Comparison of ENCODE assay signal across 8 cellular contexts in genomic region chr5:151757233-151758140, GRCh38. TPM values are rescaled to one million over a fixed set of nuclear protein-coding genes. Genes with fewer than 3 reads are reported as not detected.
DNase-seq lines count a peak whose midpoint lies in the region; ATAC-seq and TF ChIP-seq lines count a peak whose summit lies in the region.

No MANE protein-coding gene starts in this region.

- no peak for TF ChIP-seq POLR2A in esophagus squamous epithelium (IDR thresholded peaks at IDR 0.05)

- no peak for TF ChIP-seq CTCF in activated CD8-positive, alpha-beta T cell treated with anti-CD3 and anti-CD28 coated beads for 36 hours (IDR thresholded peaks at IDR 0.05)
- TF ChIP-seq CTCF in esophagus squamous epithelium (IDR thresholded peaks at IDR 0.05), result no peak
- TF ChIP-seq CTCF in osteoblast (IDR thresholded peaks at IDR 0.05; ENCODE audit: extremely low read depth, low read depth, low read length), result no peak

- H3K27ac ChIP-seq in esophagus squamous epithelium, result peak overlapping the region; percentile 80 to 91 (median 88)
- H3K27ac ChIP-seq in osteoblast (ENCODE audit: low read depth, low read length), result peak overlapping the region; percentile 78

- H3K27ac Mint-ChIP-seq in activated CD8-positive, alpha-beta T cell treated with anti-CD3 and anti-CD28 coated beads for 36 hours, result peak overlapping the region; percentile 84

- peaks cover 15% of the 10 kb centered on the region for H3K36me3 Mint-ChIP-seq in activated CD8-positive, alpha-beta T cell treated with anti-CD3 and anti-CD28 coated beads for 36 hours (ENCODE audit: low read depth)

- peaks cover 0 to 12% (median 0%) of the 10 kb centered on the region in 3 donors for H3K36me3 ChIP-seq in esophagus squamous epithelium
- peaks cover 8% of the 10 kb centered on the region for H3K36me3 ChIP-seq in osteoblast (ENCODE audit: insufficient read depth, low read length)

- H3K4me1 Mint-ChIP-seq in activated CD8-positive, alpha-beta T cell treated with anti-CD3 and anti-CD28 coated beads for 36 hours (ENCODE audit: low read depth), result peaks cover 42% of the 10 kb centered on the region

- no peaks in the 10 kb centered on the region for H3K9me3 Mint-ChIP-seq in activated CD8-positive, alpha-beta T cell treated with anti-CD3 and anti-CD28 coated beads for 36 hours

- WGBS in esophagus squamous epithelium, 2 donors, result 14 to 21% methylated on average over 5 to 9 of the region's 9 CpGs

- POLR2A ChIA-PET in activated CD8-positive, alpha-beta T cell treated with anti-CD3 and anti-CD28 coated beads for 36 hours (lab: Charles Lee), result interaction anchor here (0.8 to 7.5 kb wide), 5 partner anchors 8 to 55 kb away, joined by 3 to 82 read pairs (median 5); partner anchors contain the start of gene G3BP1

- peaks cover 46% of the 10 kb centered on the region for H3K79me2 ChIP-seq in osteoblast (ENCODE audit: insufficient read depth, low read length)

- CTCF ChIA-PET in activated CD8-positive, alpha-beta T cell treated with anti-CD3 and anti-CD28 coated beads for 36 hours (lab: Charles Lee), result interaction anchor here (1.2 to 8.5 kb wide), 6 partner anchors 11 to 105 kb away, joined by 3 to 53 read pairs (median 6); partner anchors contain the start of gene G3BP1

- H3K4me2 ChIP-seq in osteoblast (ENCODE audit: insufficient read depth, low read length), result peak overlapping the region; percentile 91

- H3K27me3 ChIP-seq in esophagus squamous epithelium, result no peaks in the 10 kb centered on the region
- H3K27me3 ChIP-seq in osteoblast (ENCODE audit: insufficient read depth, low read length), result no peaks in the 10 kb centered on the region

- H2AFZ ChIP-seq in osteoblast (ENCODE audit: low read length), result peak overlapping the region; percentile 82

- H3K9me3 ChIP-seq in esophagus squamous epithelium, result no peaks in the 10 kb centered on the region
- no peaks in the 10 kb centered on the region for H3K9me3 ChIP-seq in osteoblast (ENCODE audit: low read depth, low read length)

- H4K20me1 ChIP-seq in osteoblast (ENCODE audit: insufficient read depth, low read length), result peaks cover 5% of the 10 kb centered on the region

- peak; percentile 24 for DNase-seq in NCI-H146 (lab: John Stamatoyannopoulos, UW)
- no peak for DNase-seq in NCI-H146 treated with DMSO at 0.1 percent for 48 hours (lab: John Stamatoyannopoulos, UW; ENCODE audit: unreplicated experiment)
- peak; percentile 42 for DNase-seq in activated CD8-positive, alpha-beta T cell treated with anti-CD3 and anti-CD28 coated beads for 36 hours
- DNase-seq in esophagus squamous epithelium (lab: John Stamatoyannopoulos, UW), result no peak
- DNase-seq in osteoblast (ENCODE audit: insufficient read length, low spot score, missing footprints), result peak; percentile 79
- DNase-seq in dedifferentiated amniotic fluid mesenchymal stem cell (ENCODE audit: extremely low spot score), result no peak
- no peak for DNase-seq in retina

- H3K27me3 Mint-ChIP-seq in activated CD8-positive, alpha-beta T cell treated with anti-CD3 and anti-CD28 coated beads for 36 hours, result no peaks in the 10 kb centered on the region

- ATAC-seq in HG03439 (IDR thresholded peaks at IDR 0.05; ENCODE audit: unreplicated experiment), result peak; percentile 5
- peak; percentile 15 for ATAC-seq in activated CD8-positive, alpha-beta T cell treated with anti-CD3 and anti-CD28 coated beads for 36 hours

- peaks cover 10 to 34% (median 16%) of the 10 kb centered on the region in 3 donors for H3K4me1 ChIP-seq in esophagus squamous epithelium
- peaks cover 12% of the 10 kb centered on the region for H3K4me1 ChIP-seq in osteoblast (ENCODE audit: insufficient read depth, low read length)

- intact Hi-C loops in activated CD8-positive, alpha-beta T cell treated with anti-CD3 and anti-CD28 coated beads for 36 hours (cut with micrococcal nuclease), result no loop called here
- intact Hi-C loops in esophagus squamous epithelium (cut with DNase I), result no loop called here

- H3K4me3 ChIP-seq in esophagus squamous epithelium (peak overlapping the region; percentile 66 to 83 (median 77)), osteoblast (ENCODE audit: insufficient read depth, low read length) (peak overlapping the region; percentile 93)

- H3K4me3 Mint-ChIP-seq in activated CD8-positive, alpha-beta T cell treated with anti-CD3 and anti-CD28 coated beads for 36 hours, result peak overlapping the region; percentile 79

RNA-seq across cellular contexts. Expression of gene ATOX1, which starts 0.9 kb away (rescaled TPM):
- 10 to 100 TPM; 69.6 to 73.3 TPM for total RNA-seq in activated CD8-positive, alpha-beta T cell treated with anti-CD3 and anti-CD28 coated beads for 36 hours
- total RNA-seq in esophagus squamous epithelium (100 to 1,000 TPM in 1 of 4 donors, 10 to 100 TPM in 3; 56.0 to 109 (median 74.5) TPM), osteoblast (52.8 and 54.2 TPM in 2 replicates)

RNA-seq across cellular contexts. Expression of gene G3BP1, which starts 14.3 kb away (rescaled TPM):
- total RNA-seq in activated CD8-positive, alpha-beta T cell treated with anti-CD3 and anti-CD28 coated beads for 36 hours, result 100 to 1,000 TPM; 247 to 253 TPM
- 100 to 1,000 TPM in 3 of 4 donors, 10 to 100 TPM in 1; 99.8 to 119 (median 109) TPM for total RNA-seq in esophagus squamous epithelium
- total RNA-seq in osteoblast, result 121 and 145 TPM in 2 replicates

Comparison
In these comparisons a context has a peak if more than half of its experiments do, and no peak if none do; other contexts are left out.
1. DNase-seq: peak in NCI-H146 (single experiment), activated CD8-positive, alpha-beta T cell treated with anti-CD3 and anti-CD28 coated beads for 36 hours (single experiment) and osteoblast (single experiment); none in NCI-H146 treated with DMSO at 0.1 percent for 48 hours (single experiment), esophagus squamous epithelium (single experiment), dedifferentiated amniotic fluid mesenchymal stem cell (single experiment) and retina (single experiment).